ENCODE assay signal across 1 cellular context in the genomic region with DNA sequence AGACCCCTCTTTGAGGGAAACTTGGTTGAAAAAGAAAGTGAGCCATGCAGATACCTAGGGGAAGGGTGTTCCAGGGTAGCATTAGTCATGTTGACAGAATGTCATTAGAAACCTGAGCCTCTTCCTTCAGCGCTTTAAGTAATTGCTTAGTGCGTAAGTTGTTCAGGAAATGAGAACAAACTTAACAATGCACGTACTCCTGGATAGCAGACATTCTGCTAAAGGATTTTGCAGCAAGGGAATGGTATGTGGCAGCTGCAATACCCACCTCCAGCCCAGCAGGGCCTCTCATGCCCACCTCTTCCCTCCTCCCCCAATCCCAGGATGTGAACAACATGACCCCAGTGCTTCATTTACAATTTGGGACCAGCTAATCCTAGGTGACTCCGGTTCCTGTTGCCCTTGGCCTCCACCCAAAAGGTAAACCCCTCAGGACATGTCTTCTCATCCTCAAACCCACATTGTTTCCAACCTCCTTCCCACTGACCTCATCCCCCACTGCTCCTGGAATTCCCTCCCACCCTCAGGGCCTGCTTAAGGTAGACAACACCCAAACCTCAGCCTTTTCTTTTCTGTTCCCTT.
TF ChIP-seq lines count a peak whose summit lies in the region.

No MANE protein-coding gene starts in this region.

TF ChIP-seq in HEK293, 187 proteins besides CTCF, POLR2A, EP300 and RAD21 (continued from another document and continues in another):
- TF ChIP-seq, protein P1, sequence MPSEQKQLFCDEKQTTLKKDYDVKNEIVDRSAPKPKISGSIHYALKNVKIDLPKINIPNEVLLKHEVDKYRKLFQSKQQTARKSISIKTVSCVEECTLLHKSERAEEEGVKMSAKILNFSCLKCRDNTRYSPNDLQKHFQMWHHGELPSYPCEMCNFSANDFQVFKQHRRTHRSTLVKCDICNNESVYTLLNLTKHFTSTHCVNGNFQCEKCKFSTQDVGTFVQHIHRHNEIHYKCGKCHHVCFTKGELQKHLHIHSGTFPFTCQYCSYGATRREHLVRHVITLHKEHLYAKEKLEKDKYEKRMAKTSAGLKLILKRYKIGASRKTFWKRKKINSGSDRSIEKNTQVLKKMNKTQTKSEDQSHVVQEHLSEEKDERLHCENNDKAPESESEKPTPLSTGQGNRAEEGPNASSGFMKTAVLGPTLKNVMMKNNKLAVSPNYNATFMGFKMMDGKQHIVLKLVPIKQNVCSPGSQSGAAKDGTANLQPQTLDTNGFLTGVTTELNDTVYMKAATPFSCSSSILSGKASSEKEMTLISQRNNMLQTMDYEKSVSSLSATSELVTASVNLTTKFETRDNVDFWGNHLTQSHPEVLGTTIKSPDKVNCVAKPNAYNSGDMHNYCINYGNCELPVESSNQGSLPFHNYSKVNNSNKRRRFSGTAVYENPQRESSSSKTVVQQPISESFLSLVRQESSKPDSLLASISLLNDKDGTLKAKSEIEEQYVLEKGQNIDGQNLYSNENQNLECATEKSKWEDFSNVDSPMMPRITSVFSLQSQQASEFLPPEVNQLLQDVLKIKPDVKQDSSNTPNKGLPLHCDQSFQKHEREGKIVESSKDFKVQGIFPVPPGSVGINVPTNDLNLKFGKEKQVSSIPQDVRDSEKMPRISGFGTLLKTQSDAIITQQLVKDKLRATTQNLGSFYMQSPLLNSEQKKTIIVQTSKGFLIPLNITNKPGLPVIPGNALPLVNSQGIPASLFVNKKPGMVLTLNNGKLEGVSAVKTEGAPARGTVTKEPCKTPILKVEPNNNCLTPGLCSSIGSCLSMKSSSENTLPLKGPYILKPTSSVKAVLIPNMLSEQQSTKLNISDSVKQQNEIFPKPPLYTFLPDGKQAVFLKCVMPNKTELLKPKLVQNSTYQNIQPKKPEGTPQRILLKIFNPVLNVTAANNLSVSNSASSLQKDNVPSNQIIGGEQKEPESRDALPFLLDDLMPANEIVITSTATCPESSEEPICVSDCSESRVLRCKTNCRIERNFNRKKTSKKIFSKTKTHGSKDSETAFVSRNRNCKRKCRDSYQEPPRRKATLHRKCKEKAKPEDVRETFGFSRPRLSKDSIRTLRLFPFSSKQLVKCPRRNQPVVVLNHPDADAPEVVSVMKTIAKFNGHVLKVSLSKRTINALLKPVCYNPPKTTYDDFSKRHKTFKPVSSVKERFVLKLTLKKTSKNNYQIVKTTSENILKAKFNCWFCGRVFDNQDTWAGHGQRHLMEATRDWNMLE (tag by site-specific recombination; conservative IDR thresholded peaks at IDR 0.05; ENCODE audit: low read depth): no peak
- TF ChIP-seq ZNF529 (tag by site-specific recombination; IDR thresholded peaks at IDR 0.05; ENCODE audit: insufficient replicate concordance) (peak; percentile 14), SP7 (tag by site-specific recombination; IDR thresholded peaks at IDR 0.05) (peak; percentile 96), ZSCAN23 (tag by site-specific recombination; IDR thresholded peaks at IDR 0.05) (0 out of 2 replicates have a peak, but pooled peaks have one; percentile 38), ZNF2 (tag by site-specific recombination; IDR thresholded peaks at IDR 0.05) (peak; percentile 53), YY1 (tag by site-specific recombination; IDR thresholded peaks at IDR 0.05) (no peak), ZNF707 (tag by site-specific recombination; IDR thresholded peaks at IDR 0.05) (no peak), ZNF473 (tag by site-specific recombination; IDR thresholded peaks at IDR 0.05) (no peak), ZNF555 (tag by site-specific recombination; conservative IDR thresholded peaks at IDR 0.05) (no peak), ZNF560 (tag by site-specific recombination; IDR thresholded peaks at IDR 0.05; ENCODE audit: borderline replicate concordance) (no peak), ZFP37 (tag by site-specific recombination; IDR thresholded peaks at IDR 0.05) (peak; percentile 87), FEZF1 (tag by site-specific recombination; IDR thresholded peaks at IDR 0.05) (peak; percentile 74), ZNF223 (tag by site-specific recombination; IDR thresholded peaks at IDR 0.05) (no peak), ZNF248 (tag by site-specific recombination; IDR thresholded peaks at IDR 0.05) (no peak), ZNF837 (tag by site-specific recombination; IDR thresholded peaks at IDR 0.05) (no peak), SP2 (tag by site-specific recombination; IDR thresholded peaks at IDR 0.05) (peak; percentile 52), ZNF404 (tag by site-specific recombination; IDR thresholded peaks at IDR 0.05) (no peak), ZNF138 (tag by site-specific recombination; IDR thresholded peaks at IDR 0.05; ENCODE audit: borderline replicate concordance) (no peak), ZNF596 (tag by site-specific recombination; IDR thresholded peaks at IDR 0.05) (no peak), ZNF654 (tag by site-specific recombination; IDR thresholded peaks at IDR 0.05; ENCODE audit: low read depth) (no peak), ZNF610 (tag by site-specific recombination; IDR thresholded peaks at IDR 0.05; ENCODE audit: borderline replicate concordance) (0 out of 2 replicates have a peak, but pooled peaks have one; percentile 30), SALL2 (tag by site-specific recombination; IDR thresholded peaks at IDR 0.05; ENCODE audit: borderline replicate concordance) (no peak), ZNF366 (tag by site-specific recombination; conservative IDR thresholded peaks at IDR 0.05) (peak; percentile 93), ZNF629 (tag by site-specific recombination; IDR thresholded peaks at IDR 0.05) (peak; percentile 94), ZSCAN30 (tag by site-specific recombination; IDR thresholded peaks at IDR 0.05) (0 out of 2 replicates have a peak, but pooled peaks have one; percentile 36), ZNF133 (tag by site-specific recombination; IDR thresholded peaks at IDR 0.05) (no peak), ZNF843 (tag by site-specific recombination; IDR thresholded peaks at IDR 0.05) (peak; percentile 78), ZBTB17 (tag by site-specific recombination; IDR thresholded peaks at IDR 0.05) (peak; percentile 55), ZNF140 (tag by site-specific recombination; IDR thresholded peaks at IDR 0.05) (no peak), TCF7L2 (IDR thresholded peaks at IDR 0.05; ENCODE audit: borderline replicate concordance, low read depth, low read length) (no peak), SCRT2 (tag by site-specific recombination; IDR thresholded peaks at IDR 0.05) (peak; percentile 69), ZBTB1 (tag by site-specific recombination; IDR thresholded peaks at IDR 0.05) (peak; percentile 14; the same call in 1 of the 2 replicates)
- TF ChIP-seq, protein P2, sequence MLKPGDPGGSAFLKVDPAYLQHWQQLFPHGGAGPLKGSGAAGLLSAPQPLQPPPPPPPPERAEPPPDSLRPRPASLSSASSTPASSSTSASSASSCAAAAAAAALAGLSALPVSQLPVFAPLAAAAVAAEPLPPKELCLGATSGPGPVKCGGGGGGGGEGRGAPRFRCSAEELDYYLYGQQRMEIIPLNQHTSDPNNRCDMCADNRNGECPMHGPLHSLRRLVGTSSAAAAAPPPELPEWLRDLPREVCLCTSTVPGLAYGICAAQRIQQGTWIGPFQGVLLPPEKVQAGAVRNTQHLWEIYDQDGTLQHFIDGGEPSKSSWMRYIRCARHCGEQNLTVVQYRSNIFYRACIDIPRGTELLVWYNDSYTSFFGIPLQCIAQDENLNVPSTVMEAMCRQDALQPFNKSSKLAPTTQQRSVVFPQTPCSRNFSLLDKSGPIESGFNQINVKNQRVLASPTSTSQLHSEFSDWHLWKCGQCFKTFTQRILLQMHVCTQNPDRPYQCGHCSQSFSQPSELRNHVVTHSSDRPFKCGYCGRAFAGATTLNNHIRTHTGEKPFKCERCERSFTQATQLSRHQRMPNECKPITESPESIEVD (tag by site-specific recombination; IDR thresholded peaks at IDR 0.05): peak; percentile 35; the same call in 1 of the 2 replicates
- TF ChIP-seq, protein P3, sequence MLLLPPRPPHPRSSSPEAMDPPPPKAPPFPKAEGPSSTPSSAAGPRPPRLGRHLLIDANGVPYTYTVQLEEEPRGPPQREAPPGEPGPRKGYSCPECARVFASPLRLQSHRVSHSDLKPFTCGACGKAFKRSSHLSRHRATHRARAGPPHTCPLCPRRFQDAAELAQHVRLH (tag by site-specific recombination; IDR thresholded peaks at IDR 0.05): 0 out of 2 replicates have a peak, but pooled peaks have one; percentile 41
- TF ChIP-seq, protein P4, sequence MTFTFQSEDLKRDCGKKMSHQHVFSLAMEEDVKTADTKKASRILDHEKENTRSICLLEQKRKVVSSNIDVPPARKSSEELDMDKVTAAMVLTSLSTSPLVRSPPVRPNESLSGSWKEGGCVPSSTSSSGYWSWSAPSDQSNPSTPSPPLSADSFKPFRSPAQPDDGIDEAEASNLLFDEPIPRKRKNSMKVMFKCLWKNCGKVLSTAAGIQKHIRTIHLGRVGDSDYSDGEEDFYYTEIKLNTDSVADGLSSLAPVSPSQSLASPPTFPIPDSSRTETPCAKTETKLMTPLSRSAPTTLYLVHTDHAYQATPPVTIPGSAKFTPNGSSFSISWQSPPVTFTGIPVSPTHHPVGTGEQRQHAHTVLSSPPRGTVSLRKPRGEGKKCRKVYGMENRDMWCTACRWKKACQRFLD (tag by site-specific recombination; IDR thresholded peaks at IDR 0.05): no peak
- TF ChIP-seq, protein P5, sequence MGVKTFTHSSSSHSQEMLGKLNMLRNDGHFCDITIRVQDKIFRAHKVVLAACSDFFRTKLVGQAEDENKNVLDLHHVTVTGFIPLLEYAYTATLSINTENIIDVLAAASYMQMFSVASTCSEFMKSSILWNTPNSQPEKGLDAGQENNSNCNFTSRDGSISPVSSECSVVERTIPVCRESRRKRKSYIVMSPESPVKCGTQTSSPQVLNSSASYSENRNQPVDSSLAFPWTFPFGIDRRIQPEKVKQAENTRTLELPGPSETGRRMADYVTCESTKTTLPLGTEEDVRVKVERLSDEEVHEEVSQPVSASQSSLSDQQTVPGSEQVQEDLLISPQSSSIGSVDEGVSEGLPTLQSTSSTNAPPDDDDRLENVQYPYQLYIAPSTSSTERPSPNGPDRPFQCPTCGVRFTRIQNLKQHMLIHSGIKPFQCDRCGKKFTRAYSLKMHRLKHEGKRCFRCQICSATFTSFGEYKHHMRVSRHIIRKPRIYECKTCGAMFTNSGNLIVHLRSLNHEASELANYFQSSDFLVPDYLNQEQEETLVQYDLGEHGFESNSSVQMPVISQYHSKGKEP (tag by site-specific recombination; IDR thresholded peaks at IDR 0.05): peak; percentile 89
- TF ChIP-seq, protein P6, sequence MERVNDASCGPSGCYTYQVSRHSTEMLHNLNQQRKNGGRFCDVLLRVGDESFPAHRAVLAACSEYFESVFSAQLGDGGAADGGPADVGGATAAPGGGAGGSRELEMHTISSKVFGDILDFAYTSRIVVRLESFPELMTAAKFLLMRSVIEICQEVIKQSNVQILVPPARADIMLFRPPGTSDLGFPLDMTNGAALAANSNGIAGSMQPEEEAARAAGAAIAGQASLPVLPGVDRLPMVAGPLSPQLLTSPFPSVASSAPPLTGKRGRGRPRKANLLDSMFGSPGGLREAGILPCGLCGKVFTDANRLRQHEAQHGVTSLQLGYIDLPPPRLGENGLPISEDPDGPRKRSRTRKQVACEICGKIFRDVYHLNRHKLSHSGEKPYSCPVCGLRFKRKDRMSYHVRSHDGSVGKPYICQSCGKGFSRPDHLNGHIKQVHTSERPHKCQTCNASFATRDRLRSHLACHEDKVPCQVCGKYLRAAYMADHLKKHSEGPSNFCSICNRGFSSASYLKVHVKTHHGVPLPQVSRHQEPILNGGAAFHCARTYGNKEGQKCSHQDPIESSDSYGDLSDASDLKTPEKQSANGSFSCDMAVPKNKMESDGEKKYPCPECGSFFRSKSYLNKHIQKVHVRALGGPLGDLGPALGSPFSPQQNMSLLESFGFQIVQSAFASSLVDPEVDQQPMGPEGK (tag by site-specific recombination; IDR thresholded peaks at IDR 0.05): peak; percentile 74
- TF ChIP-seq, protein P7, sequence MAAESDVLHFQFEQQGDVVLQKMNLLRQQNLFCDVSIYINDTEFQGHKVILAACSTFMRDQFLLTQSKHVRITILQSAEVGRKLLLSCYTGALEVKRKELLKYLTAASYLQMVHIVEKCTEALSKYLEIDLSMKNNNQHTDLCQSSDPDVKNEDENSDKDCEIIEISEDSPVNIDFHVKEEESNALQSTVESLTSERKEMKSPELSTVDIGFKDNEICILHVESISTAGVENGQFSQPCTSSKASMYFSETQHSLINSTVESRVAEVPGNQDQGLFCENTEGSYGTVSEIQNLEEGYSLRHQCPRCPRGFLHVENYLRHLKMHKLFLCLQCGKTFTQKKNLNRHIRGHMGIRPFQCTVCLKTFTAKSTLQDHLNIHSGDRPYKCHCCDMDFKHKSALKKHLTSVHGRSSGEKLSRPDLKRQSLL (tag by site-specific recombination; IDR thresholded peaks at IDR 0.05): no peak
- TF ChIP-seq, protein P8, sequence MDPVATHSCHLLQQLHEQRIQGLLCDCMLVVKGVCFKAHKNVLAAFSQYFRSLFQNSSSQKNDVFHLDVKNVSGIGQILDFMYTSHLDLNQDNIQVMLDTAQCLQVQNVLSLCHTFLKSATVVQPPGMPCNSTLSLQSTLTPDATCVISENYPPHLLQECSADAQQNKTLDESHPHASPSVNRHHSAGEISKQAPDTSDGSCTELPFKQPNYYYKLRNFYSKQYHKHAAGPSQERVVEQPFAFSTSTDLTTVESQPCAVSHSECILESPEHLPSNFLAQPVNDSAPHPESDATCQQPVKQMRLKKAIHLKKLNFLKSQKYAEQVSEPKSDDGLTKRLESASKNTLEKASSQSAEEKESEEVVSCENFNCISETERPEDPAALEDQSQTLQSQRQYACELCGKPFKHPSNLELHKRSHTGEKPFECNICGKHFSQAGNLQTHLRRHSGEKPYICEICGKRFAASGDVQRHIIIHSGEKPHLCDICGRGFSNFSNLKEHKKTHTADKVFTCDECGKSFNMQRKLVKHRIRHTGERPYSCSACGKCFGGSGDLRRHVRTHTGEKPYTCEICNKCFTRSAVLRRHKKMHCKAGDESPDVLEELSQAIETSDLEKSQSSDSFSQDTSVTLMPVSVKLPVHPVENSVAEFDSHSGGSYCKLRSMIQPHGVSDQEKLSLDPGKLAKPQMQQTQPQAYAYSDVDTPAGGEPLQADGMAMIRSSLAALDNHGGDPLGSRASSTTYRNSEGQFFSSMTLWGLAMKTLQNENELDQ (tag by site-specific recombination; IDR thresholded peaks at IDR 0.05; ENCODE audit: low read depth): no peak
- TF ChIP-seq, protein P9, sequence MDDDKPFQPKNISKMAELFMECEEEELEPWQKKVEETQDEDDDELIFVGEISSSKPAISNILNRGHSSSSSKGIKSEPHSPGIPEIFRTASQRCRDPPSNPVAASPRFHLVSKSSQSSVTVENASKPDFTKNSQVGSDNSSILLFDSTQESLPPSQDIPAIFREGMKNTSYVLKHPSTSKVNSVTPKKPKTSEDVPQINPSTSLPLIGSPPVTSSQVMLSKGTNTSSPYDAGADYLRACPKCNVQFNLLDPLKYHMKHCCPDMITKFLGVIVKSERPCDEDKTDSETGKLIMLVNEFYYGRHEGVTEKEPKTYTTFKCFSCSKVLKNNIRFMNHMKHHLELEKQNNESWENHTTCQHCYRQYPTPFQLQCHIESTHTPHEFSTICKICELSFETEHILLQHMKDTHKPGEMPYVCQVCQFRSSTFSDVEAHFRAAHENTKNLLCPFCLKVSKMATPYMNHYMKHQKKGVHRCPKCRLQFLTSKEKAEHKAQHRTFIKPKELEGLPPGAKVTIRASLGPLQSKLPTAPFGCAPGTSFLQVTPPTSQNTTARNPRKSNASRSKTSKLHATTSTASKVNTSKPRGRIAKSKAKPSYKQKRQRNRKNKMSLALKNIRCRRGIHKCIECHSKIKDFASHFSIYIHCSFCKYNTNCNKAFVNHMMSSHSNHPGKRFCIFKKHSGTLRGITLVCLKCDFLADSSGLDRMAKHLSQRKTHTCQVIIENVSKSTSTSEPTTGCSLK (tag by site-specific recombination; IDR thresholded peaks at IDR 0.05): no peak
